4 cellular contexts compared by ENCODE assay signal in the genomic region with DNA sequence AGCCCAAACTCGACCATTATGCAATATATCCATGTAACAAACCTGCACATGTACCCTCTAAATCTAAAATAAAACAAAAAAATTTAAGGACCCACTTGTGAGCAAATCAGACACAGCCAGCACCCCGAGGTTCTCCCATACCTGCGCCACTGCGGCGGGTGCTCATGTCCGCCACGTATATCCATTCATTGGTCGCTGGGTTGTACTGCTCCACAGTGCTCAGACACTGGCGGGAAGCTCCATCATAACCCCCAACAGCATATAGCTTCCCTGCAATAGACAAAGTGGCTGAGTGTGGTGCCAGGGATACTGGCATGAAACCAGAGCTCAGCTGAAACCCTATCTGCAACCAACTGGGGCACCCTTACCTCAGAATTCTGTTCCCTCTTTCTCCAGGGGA.
"Had no signal": no experiment of that assay in that cellular context is flagged by ENCODE, and none has a peak within 500 bp of the region (broad histone marks: within the 10 kb centered on the region; RNA-seq: fewer than 3 reads in every experiment).

No MANE protein-coding gene starts in this region.

- DNase-seq: H9, HCEC 1CT, IMR-90 had no signal

- H3K9me3 Mint-ChIP-seq: GM23338 had no signal

- H2AFZ ChIP-seq: GM23338 had no signal

- ATAC-seq: GM23338 had no signal

- H3K4me3 ChIP-seq: GM23338 had no signal

- H3K4me2 ChIP-seq: GM23338 had no signal

- H3K4me3 Mint-ChIP-seq: GM23338, H9 had no signal

- H3K27ac Mint-ChIP-seq: GM23338, H9 had no signal
